Comparison of ENCODE assay signal across 1 cellular context in the genomic region with DNA sequence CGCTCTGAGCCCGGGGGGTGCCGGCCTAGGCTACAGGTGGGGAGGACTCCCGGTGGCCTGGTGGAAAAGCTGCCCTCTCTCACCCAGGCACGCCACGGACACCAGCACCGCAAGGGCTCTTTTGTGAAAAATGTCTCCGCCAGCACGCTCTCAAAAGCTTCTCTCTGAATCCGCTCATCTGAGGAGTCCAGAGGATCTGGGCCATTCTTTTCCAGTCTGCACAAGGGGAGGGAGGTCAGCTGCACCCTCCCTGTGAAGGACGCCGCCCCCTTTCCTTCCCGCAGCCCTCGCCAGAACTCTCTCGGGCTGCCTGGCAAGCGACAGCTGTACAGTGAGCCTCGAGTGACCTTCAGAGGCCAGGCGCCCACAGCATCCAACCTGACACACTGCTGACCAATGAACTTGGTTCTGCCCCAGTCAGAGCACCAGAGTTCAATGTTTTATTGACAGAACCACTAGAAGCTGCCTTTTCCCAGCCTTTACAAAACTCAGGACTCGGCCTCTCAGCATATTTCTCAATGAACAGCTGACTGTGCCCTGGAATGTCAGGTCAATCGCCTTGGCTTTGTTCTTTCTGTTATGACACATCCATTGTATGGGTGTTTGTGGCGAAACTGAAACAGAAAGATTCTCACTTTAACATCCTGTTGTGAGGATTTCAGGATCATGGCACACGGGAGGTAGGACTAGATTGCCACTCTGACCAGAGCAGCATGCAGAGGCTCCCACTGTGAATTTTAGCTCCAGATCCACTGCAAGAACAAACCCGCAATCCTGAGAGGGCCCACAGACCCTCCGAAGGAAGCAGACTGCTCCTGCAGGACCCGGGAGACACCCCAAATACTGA.
TF ChIP-seq lines count a peak whose summit lies in the region.

No MANE protein-coding gene starts in this region.

TF ChIP-seq in HepG2, 621 proteins besides CTCF, POLR2A, EP300 and RAD21 (continued from another document and continues in another):
- TF ChIP-seq ZNF513 (CRISPR knock-in tag; conservative IDR thresholded peaks at IDR 0.05) (no peak), ZNF577 (CRISPR knock-in tag; IDR thresholded peaks at IDR 0.05; ENCODE audit: borderline replicate concordance, low read depth) (peak; percentile 87; the same call in 1 of the 2 replicates), NR0B2 (CRISPR knock-in tag; IDR thresholded peaks at IDR 0.05) (peak; percentile 78; the same call in 1 of the 2 replicates), PHF20 (CRISPR knock-in tag; IDR thresholded peaks at IDR 0.05) (peak; percentile 57; the same call in 1 of the 2 replicates), NR2F6 (IDR thresholded peaks at IDR 0.05) (peak; percentile 100), NR2F6 (CRISPR knock-in tag; IDR thresholded peaks at IDR 0.05) (peak; percentile 100), ZNF556 (CRISPR knock-in tag; IDR thresholded peaks at IDR 0.05; ENCODE audit: borderline replicate concordance) (peak; percentile 96), IKZF1 (IDR thresholded peaks at IDR 0.05) (no peak), GATA4 (IDR thresholded peaks at IDR 0.05; ENCODE audit: borderline replicate concordance, low read depth) (no peak), ZFP62 (CRISPR knock-in tag; IDR thresholded peaks at IDR 0.05) (no peak), SALL1 (CRISPR knock-in tag; IDR thresholded peaks at IDR 0.05) (peak; percentile 99), ZNF7 (CRISPR knock-in tag; IDR thresholded peaks at IDR 0.05) (no peak), ZNF644 (CRISPR knock-in tag; IDR thresholded peaks at IDR 0.05; ENCODE audit: low read depth) (peak; percentile 61), HES4 (CRISPR knock-in tag; IDR thresholded peaks at IDR 0.05; ENCODE audit: borderline replicate concordance) (no peak), MAFK (conservative IDR thresholded peaks at IDR 0.05 in 1 of 2, IDR thresholded peaks at IDR 0.05 in 1 of 2; ENCODE audit: low read length in 2 of 2) (peak; percentile 91 to 92), ELF4 (CRISPR knock-in tag; IDR thresholded peaks at IDR 0.05; ENCODE audit: borderline replicate concordance) (peak; percentile 85; the same call in 1 of the 2 replicates), NKX3-1 (CRISPR knock-in tag; IDR thresholded peaks at IDR 0.05) (peak; percentile 89), ZMYM2 (CRISPR knock-in tag; IDR thresholded peaks at IDR 0.05) (peak; percentile 78), ZNF550 (CRISPR knock-in tag; IDR thresholded peaks at IDR 0.05; ENCODE audit: borderline replicate concordance) (no peak), PHF8 (CRISPR knock-in tag; IDR thresholded peaks at IDR 0.05) (peak; percentile 54), CHCHD3 (CRISPR knock-in tag; IDR thresholded peaks at IDR 0.05) (no peak), JUN (CRISPR knock-in tag; IDR thresholded peaks at IDR 0.05) (peak; percentile 97), ZNF652 (CRISPR knock-in tag; IDR thresholded peaks at IDR 0.05; ENCODE audit: borderline replicate concordance, low read depth) (peak; percentile 76), SRSF9 (IDR thresholded peaks at IDR 0.05; ENCODE audit: borderline replicate concordance, insufficient read depth, low read depth, low read length, poor library complexity, severe bottlenecking) (no peak), ZNF496 (CRISPR knock-in tag; IDR thresholded peaks at IDR 0.05; ENCODE audit: insufficient replicate concordance) (no peak), ZBTB38 (CRISPR knock-in tag; IDR thresholded peaks at IDR 0.05) (peak; percentile 96), KMT2B (CRISPR knock-in tag; IDR thresholded peaks at IDR 0.05) (peak; percentile 94), KDM4B (CRISPR knock-in tag; IDR thresholded peaks at IDR 0.05) (peak; percentile 83; the same call in 1 of the 2 replicates), MYNN (CRISPR knock-in tag; IDR thresholded peaks at IDR 0.05; ENCODE audit: low read depth) (peak; percentile 91; the same call in 1 of the 2 replicates), CBX2 (IDR thresholded peaks at IDR 0.05; ENCODE audit: low read depth, low read length) (no peak), CBX2 (CRISPR knock-in tag; IDR thresholded peaks at IDR 0.05; ENCODE audit: low read depth) (no peak), NFE2L1 (CRISPR knock-in tag; IDR thresholded peaks at IDR 0.05; ENCODE audit: borderline replicate concordance) (no peak), KLF13 (CRISPR knock-in tag; IDR thresholded peaks at IDR 0.05) (no peak), ZNF614 (CRISPR knock-in tag; IDR thresholded peaks at IDR 0.05; ENCODE audit: borderline replicate concordance) (peak; percentile 99), HHEX (CRISPR knock-in tag; IDR thresholded peaks at IDR 0.05) (peak; percentile 90), SMAD1 (CRISPR knock-in tag; IDR thresholded peaks at IDR 0.05; ENCODE audit: borderline replicate concordance, low read depth) (no peak), NAIF1 (CRISPR knock-in tag; IDR thresholded peaks at IDR 0.05; ENCODE audit: borderline replicate concordance) (peak; percentile 68; the same call in 1 of the 2 replicates), HNF4A (CRISPR knock-in tag; IDR thresholded peaks at IDR 0.05) (peak; percentile 99), KLF9 (CRISPR knock-in tag; IDR thresholded peaks at IDR 0.05; ENCODE audit: low read depth) (peak; percentile 92), ZNF562 (CRISPR knock-in tag; IDR thresholded peaks at IDR 0.05; ENCODE audit: borderline replicate concordance) (no peak), ZSCAN20 (CRISPR knock-in tag; IDR thresholded peaks at IDR 0.05; ENCODE audit: borderline replicate concordance) (peak; percentile 80; the same call in 1 of the 2 replicates), TAF1 (CRISPR knock-in tag; IDR thresholded peaks at IDR 0.05) (peak; percentile 66; the same call in 1 of the 2 replicates), BRCA1 (CRISPR knock-in tag; IDR thresholded peaks at IDR 0.05) (peak; percentile 76; the same call in 1 of the 2 replicates)
- TF ChIP-seq, protein P1, sequence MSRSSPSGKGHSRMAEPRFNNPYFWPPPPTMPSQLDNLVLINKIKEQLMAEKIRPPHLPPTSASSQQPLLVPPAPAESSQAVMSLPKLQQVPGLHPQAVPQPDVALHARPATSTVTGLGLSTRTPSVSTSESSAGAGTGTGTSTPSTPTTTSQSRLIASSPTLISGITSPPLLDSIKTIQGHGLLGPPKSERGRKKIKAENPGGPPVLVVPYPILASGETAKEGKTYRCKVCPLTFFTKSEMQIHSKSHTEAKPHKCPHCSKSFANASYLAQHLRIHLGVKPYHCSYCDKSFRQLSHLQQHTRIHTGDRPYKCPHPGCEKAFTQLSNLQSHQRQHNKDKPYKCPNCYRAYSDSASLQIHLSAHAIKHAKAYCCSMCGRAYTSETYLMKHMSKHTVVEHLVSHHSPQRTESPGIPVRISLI (CRISPR knock-in tag; IDR thresholded peaks at IDR 0.05; ENCODE audit: borderline replicate concordance): no peak; the same call in 1 of the 2 replicates
- TF ChIP-seq, protein P2, sequence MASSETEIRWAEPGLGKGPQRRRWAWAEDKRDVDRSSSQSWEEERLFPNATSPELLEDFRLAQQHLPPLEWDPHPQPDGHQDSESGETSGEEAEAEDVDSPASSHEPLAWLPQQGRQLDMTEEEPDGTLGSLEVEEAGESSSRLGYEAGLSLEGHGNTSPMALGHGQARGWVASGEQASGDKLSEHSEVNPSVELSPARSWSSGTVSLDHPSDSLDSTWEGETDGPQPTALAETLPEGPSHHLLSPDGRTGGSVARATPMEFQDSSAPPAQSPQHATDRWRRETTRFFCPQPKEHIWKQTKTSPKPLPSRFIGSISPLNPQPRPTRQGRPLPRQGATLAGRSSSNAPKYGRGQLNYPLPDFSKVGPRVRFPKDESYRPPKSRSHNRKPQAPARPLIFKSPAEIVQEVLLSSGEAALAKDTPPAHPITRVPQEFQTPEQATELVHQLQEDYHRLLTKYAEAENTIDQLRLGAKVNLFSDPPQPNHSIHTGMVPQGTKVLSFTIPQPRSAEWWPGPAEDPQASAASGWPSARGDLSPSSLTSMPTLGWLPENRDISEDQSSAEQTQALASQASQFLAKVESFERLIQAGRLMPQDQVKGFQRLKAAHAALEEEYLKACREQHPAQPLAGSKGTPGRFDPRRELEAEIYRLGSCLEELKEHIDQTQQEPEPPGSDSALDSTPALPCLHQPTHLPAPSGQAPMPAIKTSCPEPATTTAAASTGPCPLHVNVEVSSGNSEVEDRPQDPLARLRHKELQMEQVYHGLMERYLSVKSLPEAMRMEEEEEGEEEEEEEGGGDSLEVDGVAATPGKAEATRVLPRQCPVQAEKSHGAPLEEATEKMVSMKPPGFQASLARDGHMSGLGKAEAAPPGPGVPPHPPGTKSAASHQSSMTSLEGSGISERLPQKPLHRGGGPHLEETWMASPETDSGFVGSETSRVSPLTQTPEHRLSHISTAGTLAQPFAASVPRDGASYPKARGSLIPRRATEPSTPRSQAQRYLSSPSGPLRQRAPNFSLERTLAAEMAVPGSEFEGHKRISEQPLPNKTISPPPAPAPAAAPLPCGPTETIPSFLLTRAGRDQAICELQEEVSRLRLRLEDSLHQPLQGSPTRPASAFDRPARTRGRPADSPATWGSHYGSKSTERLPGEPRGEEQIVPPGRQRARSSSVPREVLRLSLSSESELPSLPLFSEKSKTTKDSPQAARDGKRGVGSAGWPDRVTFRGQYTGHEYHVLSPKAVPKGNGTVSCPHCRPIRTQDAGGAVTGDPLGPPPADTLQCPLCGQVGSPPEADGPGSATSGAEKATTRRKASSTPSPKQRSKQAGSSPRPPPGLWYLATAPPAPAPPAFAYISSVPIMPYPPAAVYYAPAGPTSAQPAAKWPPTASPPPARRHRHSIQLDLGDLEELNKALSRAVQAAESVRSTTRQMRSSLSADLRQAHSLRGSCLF (CRISPR knock-in tag; IDR thresholded peaks at IDR 0.05; ENCODE audit: borderline replicate concordance): peak; percentile 81; the same call in 1 of the 2 replicates
- TF ChIP-seq, protein P3, sequence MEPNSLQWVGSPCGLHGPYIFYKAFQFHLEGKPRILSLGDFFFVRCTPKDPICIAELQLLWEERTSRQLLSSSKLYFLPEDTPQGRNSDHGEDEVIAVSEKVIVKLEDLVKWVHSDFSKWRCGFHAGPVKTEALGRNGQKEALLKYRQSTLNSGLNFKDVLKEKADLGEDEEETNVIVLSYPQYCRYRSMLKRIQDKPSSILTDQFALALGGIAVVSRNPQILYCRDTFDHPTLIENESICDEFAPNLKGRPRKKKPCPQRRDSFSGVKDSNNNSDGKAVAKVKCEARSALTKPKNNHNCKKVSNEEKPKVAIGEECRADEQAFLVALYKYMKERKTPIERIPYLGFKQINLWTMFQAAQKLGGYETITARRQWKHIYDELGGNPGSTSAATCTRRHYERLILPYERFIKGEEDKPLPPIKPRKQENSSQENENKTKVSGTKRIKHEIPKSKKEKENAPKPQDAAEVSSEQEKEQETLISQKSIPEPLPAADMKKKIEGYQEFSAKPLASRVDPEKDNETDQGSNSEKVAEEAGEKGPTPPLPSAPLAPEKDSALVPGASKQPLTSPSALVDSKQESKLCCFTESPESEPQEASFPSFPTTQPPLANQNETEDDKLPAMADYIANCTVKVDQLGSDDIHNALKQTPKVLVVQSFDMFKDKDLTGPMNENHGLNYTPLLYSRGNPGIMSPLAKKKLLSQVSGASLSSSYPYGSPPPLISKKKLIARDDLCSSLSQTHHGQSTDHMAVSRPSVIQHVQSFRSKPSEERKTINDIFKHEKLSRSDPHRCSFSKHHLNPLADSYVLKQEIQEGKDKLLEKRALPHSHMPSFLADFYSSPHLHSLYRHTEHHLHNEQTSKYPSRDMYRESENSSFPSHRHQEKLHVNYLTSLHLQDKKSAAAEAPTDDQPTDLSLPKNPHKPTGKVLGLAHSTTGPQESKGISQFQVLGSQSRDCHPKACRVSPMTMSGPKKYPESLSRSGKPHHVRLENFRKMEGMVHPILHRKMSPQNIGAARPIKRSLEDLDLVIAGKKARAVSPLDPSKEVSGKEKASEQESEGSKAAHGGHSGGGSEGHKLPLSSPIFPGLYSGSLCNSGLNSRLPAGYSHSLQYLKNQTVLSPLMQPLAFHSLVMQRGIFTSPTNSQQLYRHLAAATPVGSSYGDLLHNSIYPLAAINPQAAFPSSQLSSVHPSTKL (CRISPR knock-in tag; IDR thresholded peaks at IDR 0.05): peak; percentile 100
- TF ChIP-seq, protein P4, sequence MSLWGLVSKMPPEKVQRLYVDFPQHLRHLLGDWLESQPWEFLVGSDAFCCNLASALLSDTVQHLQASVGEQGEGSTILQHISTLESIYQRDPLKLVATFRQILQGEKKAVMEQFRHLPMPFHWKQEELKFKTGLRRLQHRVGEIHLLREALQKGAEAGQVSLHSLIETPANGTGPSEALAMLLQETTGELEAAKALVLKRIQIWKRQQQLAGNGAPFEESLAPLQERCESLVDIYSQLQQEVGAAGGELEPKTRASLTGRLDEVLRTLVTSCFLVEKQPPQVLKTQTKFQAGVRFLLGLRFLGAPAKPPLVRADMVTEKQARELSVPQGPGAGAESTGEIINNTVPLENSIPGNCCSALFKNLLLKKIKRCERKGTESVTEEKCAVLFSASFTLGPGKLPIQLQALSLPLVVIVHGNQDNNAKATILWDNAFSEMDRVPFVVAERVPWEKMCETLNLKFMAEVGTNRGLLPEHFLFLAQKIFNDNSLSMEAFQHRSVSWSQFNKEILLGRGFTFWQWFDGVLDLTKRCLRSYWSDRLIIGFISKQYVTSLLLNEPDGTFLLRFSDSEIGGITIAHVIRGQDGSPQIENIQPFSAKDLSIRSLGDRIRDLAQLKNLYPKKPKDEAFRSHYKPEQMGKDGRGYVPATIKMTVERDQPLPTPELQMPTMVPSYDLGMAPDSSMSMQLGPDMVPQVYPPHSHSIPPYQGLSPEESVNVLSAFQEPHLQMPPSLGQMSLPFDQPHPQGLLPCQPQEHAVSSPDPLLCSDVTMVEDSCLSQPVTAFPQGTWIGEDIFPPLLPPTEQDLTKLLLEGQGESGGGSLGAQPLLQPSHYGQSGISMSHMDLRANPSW (CRISPR knock-in tag; IDR thresholded peaks at IDR 0.05; ENCODE audit: borderline replicate concordance): peak; percentile 37; the same call in 1 of the 2 replicates
- TF ChIP-seq, protein P5, sequence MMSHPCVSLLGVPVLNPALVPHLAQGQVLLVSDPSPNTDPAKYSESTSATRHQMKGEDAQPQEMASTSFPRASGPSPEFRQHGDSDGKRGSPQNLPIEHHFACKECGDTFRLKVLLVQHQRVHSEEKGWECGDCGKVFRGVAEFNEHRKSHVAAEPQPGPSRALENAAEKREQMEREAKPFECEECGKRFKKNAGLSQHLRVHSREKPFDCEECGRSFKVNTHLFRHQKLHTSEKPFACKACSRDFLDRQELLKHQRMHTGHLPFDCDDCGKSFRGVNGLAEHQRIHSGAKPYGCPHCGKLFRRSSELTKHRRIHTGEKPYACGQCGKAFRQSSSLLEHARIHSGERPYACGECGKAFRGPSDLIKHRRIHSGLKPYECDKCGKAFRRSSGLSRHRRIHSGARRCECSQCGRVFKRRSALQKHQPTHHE (CRISPR knock-in tag; IDR thresholded peaks at IDR 0.05; ENCODE audit: borderline replicate concordance): peak; percentile 97; the same call in 1 of the 2 replicates
